Comparison of ENCODE assay signal across 11 cellular contexts in genomic region chr7:105097619-105098018, GRCh38.
DNase-seq lines count a peak whose midpoint lies in the region; TF ChIP-seq lines count a peak whose summit lies in the region.
"Had no signal": no experiment of that assay in that cellular context is flagged by ENCODE, and none has a peak within 500 bp of the region (broad histone marks: within the 10 kb centered on the region; RNA-seq: fewer than 3 reads in every experiment).

No MANE protein-coding gene starts in this region.

- DNase-seq in NCI-H2171 treated with DMSO at 0.1 percent for 48 hours (lab: John Stamatoyannopoulos, UW), result peak; percentile 19
- DNase-seq in NCI-H2171 (lab: John Stamatoyannopoulos, UW), result no peak
- peak; percentile 17 for DNase-seq in NCI-H69 (lab: John Stamatoyannopoulos, UW)
- peak; percentile 69 for DNase-seq in epithelial cell of esophagus (ENCODE audit: low read depth)
- DNase-seq in pulmonary artery endothelial cell (ENCODE audit: low read depth, low spot score), result peak; percentile 79
- DNase-seq in dorsolateral prefrontal cortex, result no peak
- no peak for DNase-seq in HEK293T (ENCODE audit: extremely low spot score)
- DNase-seq in Kasumi-1 (lab: John Stamatoyannopoulos, UW), result no peak
- DNase-seq: activated CD8-positive, alpha-beta memory T cell treated with anti-CD3 and anti-CD28 coated beads, Interleukin-2, amount 10 ng/mL, durations not matched to agents 7 days and 5 days; KBM-7; nucleus accumbens had no signal

- CTCF ChIA-PET in HEK293T (lab: Yijun Ruan, JAX), result interaction anchor here (0.6 to 0.8 kb wide), 2 partner anchors 72 to 960 kb away, joined by 4 read pairs; no protein-coding TSS in a partner anchor

- intact Hi-C loops in dorsolateral prefrontal cortex (cut with DNase I), result loop anchor here in 1 of 2 donors (2.0 kb wide), 1 partner anchor 41 kb away; no protein-coding TSS in a partner anchor

- H3K27me3 ChIP-seq in dorsolateral prefrontal cortex, result no peaks in the 10 kb centered on the region

- H3K4me3 ChIP-seq in epithelial cell of esophagus (ENCODE audit: low read length), result no peak overlapping the region
- no peak overlapping the region for H3K4me3 ChIP-seq in dorsolateral prefrontal cortex

- H3K27ac ChIP-seq in dorsolateral prefrontal cortex, result peak overlapping the region in 5 of 59 donors; percentile 6 to 21 (median 14)

- TF ChIP-seq CTCF in epithelial cell of esophagus (IDR thresholded peaks at IDR 0.05; ENCODE audit: insufficient read depth, low read depth, low read length, missing control alignments), result no peak
- no peak for TF ChIP-seq CTCF in dorsolateral prefrontal cortex (IDR thresholded peaks at IDR 0.05 in 54 of 56, conservative IDR thresholded peaks at IDR 0.05 in 2 of 56; ENCODE audit: low read depth in 1 of 56, partially characterized antibody in 56 of 56)

- POLR2A ChIA-PET in HEK293T (lab: Yijun Ruan, JAX), result no interaction called here

TF ChIP-seq in HEK293T, 16 proteins besides CTCF, POLR2A, EP300 and RAD21:
- TF ChIP-seq PKNOX1 (IDR thresholded peaks at IDR 0.05), result no peak

Comparison
In these comparisons a context has a peak if more than half of its experiments do, and no peak if none do; other contexts are left out.
1. DNase-seq: peak in NCI-H2171 treated with DMSO at 0.1 percent for 48 hours (single experiment), NCI-H69 (single experiment), epithelial cell of esophagus (single experiment) and pulmonary artery endothelial cell (single experiment); none in NCI-H2171 (single experiment), dorsolateral prefrontal cortex (0 of 10), HEK293T (single experiment) and Kasumi-1 (0 of 2).